9 cellular contexts compared by ENCODE assay signal in the genomic region with DNA sequence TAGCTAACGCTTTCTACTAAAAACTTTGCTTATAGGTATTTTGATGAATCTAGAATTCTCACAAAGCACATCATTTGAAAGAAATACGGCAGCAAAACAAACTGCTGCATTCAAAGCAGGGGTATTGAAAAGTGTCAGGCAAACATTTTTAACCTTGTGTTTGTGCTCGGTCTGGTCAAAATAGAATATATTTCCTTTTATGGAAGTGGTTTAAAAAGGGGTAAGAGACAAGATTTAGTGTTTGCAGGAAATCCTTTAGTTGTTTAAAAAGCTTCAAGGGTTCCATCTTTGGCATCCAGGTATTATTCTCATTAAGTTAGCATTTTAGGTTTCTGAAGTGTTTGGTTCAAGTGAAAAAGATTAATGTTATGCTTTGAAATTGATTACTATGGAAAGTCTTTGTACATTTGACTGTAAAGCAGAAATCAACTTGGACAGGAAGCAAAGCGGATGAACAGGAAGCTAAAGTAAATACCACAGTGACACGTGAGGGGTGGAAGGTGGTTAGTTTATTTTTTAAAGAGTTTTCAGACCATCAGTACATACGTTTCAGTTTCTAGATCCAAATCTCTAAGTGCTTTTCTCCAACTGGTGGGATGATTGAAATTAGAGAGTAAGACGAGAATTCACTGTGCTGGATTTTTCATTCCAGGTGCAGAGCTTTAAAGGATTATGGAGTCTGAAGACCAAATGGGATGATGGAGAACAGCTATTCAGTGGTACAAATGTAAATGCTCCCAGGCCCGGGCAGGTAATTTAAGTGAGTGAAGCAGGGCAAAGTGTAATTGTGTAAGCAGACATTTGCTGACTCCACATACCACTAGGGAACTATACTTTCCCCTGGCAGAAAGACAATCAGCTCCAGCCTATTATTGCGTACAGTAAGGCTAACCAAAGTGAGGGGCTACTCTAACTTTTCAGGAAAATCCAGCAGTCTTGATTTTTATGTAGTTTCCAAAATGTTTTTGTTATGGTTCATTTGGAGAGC.
DNase-seq lines count a peak whose midpoint lies in the region; ATAC-seq, FAIRE-seq and TF ChIP-seq lines count a peak whose summit lies in the region.
"Had no signal": no experiment of that assay in that cellular context is flagged by ENCODE, and none has a peak within 500 bp of the region (broad histone marks: within the 10 kb centered on the region; RNA-seq: fewer than 3 reads in every experiment).

No MANE protein-coding gene starts in this region.

- H3K27ac Mint-ChIP-seq in endothelial cell (ENCODE audit: unreplicated experiment) = peak overlapping the region; percentile 34

- DNase-seq in GM12891 (ENCODE audit: insufficient read length, low spot score) = no peak
- peak; percentile 47 for DNase-seq in HT-29 (ENCODE audit: low spot score)
- no peak for DNase-seq in endothelial cell (ENCODE audit: low spot score)
- DNase-seq in SHP77 treated with DMSO at 0.1 percent for 48 hours (lab: John Stamatoyannopoulos, UW) = no peak
- DNase-seq in D721Med (ENCODE audit: insufficient read length, low spot score) = no peak
- DNase-seq in NCI-H1105 (lab: John Stamatoyannopoulos, UW) = no peak
- DNase-seq in NCI-H748 (lab: John Stamatoyannopoulos, UW; ENCODE audit: unreplicated experiment) = no peak

- H3K36me3 Mint-ChIP-seq in endothelial cell (ENCODE audit: low read depth, unreplicated experiment) = no peaks in the 10 kb centered on the region

- no peak overlapping the region for H3K4me3 Mint-ChIP-seq in endothelial cell (ENCODE audit: unreplicated experiment)

- FAIRE-seq in GM12891 (lab: Jason Lieb, UNC) = peak; percentile 72
- FAIRE-seq in D721Med (lab: Jason Lieb, UNC) = no peak
- FAIRE-seq: endometrium had no signal

- peaks cover 2% of the 10 kb centered on the region for H3K27me3 Mint-ChIP-seq in endothelial cell (ENCODE audit: unreplicated experiment)

- peak; percentile 98 for ATAC-seq in GM21423 (IDR thresholded peaks at IDR 0.05; ENCODE audit: unreplicated experiment)

- peaks cover 13% of the 10 kb centered on the region for H3K4me1 Mint-ChIP-seq in endothelial cell (ENCODE audit: unreplicated experiment)

- TF ChIP-seq CTCF in endothelial cell (IDR thresholded peaks at IDR 0.05; ENCODE audit: unreplicated experiment) = no peak
- TF ChIP-seq CTCF in D721Med (IDR thresholded peaks at IDR 0.05; ENCODE audit: insufficient read depth, missing control alignments) = no peak

- no peak for TF ChIP-seq POLR2A in GM12891 (IDR thresholded peaks at IDR 0.05; ENCODE audit: low read depth, low read length)

- H3K9me3 Mint-ChIP-seq in endothelial cell (ENCODE audit: unreplicated experiment) = no peaks in the 10 kb centered on the region

TF ChIP-seq in GM12891, 5 proteins besides CTCF, POLR2A, EP300 and RAD21:
- TF ChIP-seq PAX5 (IDR thresholded peaks at IDR 0.05; ENCODE audit: insufficient read depth, low read length, severe bottlenecking) = no peak
- no peak for TF ChIP-seq TAF1 (IDR thresholded peaks at IDR 0.05; ENCODE audit: low read depth, low read length)
- no peak for TF ChIP-seq POU2F2 (IDR thresholded peaks at IDR 0.05; ENCODE audit: low read depth, low read length)
- no peak for TF ChIP-seq POLR2AphosphoS5 (IDR thresholded peaks at IDR 0.05; ENCODE audit: low read depth, low read length)
- TF ChIP-seq SPI1 (IDR thresholded peaks at IDR 0.05; ENCODE audit: low read depth, low read length) = no peak
